8 cellular contexts compared by ENCODE assay signal in genomic region chr4:143336828-143337599, GRCh38. TPM values are rescaled to one million over a fixed set of nuclear protein-coding genes. Genes with fewer than 3 reads are reported as not detected.
A peak's percentile ranks its signal among the peaks of the same experiment; 100 is the strongest.
DNase-seq lines count a peak whose midpoint lies in the region; ATAC-seq and TF ChIP-seq lines count a peak whose summit lies in the region.

Gene GAB1 (plus strand): TSS chr4:143336876. CDS start chr4:143337189, 313 bp downstream.

- H3K36me3 ChIP-seq in osteoblast (ENCODE audit: insufficient read depth, low read length) = no peaks in the 10 kb centered on the region

- no peak for TF ChIP-seq CTCF in osteoblast (IDR thresholded peaks at IDR 0.05; ENCODE audit: extremely low read depth, low read depth, low read length)

- ATAC-seq in GM18858 (IDR thresholded peaks at IDR 0.05; ENCODE audit: unreplicated experiment) = peak; percentile 63
- peak; percentile 73 for ATAC-seq in HG02973 (IDR thresholded peaks at IDR 0.05; ENCODE audit: unreplicated experiment)
- peak; percentile 62 to 78 for ATAC-seq in activated naive CD4-positive, alpha-beta T cell treated with anti-CD3 and anti-CD28 coated beads, Interleukin-2, amount 50 U/mL, for 72 hours

- peak within 1 kb of the TSS; percentile 67 for H3K27ac ChIP-seq in osteoblast (ENCODE audit: low read depth, low read length)

- peak within 1 kb of the TSS; percentile 95 for H2AFZ ChIP-seq in osteoblast (ENCODE audit: low read length)

- H3K4me3 ChIP-seq in osteoblast (ENCODE audit: insufficient read depth, low read length) = peak within 1 kb of the TSS; percentile 91

- peaks cover 39% of the 10 kb centered on the region for H3K79me2 ChIP-seq in osteoblast (ENCODE audit: insufficient read depth, low read length)

- intact Hi-C loops in head of caudate nucleus (cut with DNase I) = loop anchor here (5.0 to 10.0 kb wide), 6 partner anchors 40 to 178 kb away; partner anchors contain the start of gene SMARCA5

- H3K27ac Mint-ChIP-seq in activated naive CD4-positive, alpha-beta T cell treated with anti-CD3 and anti-CD28 coated beads, Interleukin-2, amount 50 U/mL, for 72 hours = no peak within 1 kb of the TSS

- H3K9me3 ChIP-seq in osteoblast (ENCODE audit: low read depth, low read length) = no peaks in the 10 kb centered on the region

- H3K4me1 ChIP-seq in osteoblast (ENCODE audit: insufficient read depth, low read length) = peaks cover 5% of the 10 kb centered on the region

- DNase-seq in CMK (ENCODE audit: low read depth) = peak; percentile 30
- peak; percentile 59 for DNase-seq in NCI-H510A (lab: John Stamatoyannopoulos, UW)
- DNase-seq in activated naive CD4-positive, alpha-beta T cell treated with anti-CD3 and anti-CD28 coated beads, Interleukin-2, amount 50 U/mL, for 72 hours (ENCODE audit: low spot score in 2 of 2) = peak in 1 of 2 donors; percentile 45
- peak in 41 of 42 donors; percentile 14 to 91 (median 82) for DNase-seq in head of caudate nucleus
- peak; percentile 85 for DNase-seq in osteoblast (ENCODE audit: insufficient read length, low spot score, missing footprints)
- no peak for DNase-seq in NCI-H1436 treated with DMSO at 0.1 percent for 48 hours (lab: John Stamatoyannopoulos, UW)

- H3K27me3 ChIP-seq in osteoblast (ENCODE audit: insufficient read depth, low read length) = no peaks in the 10 kb centered on the region

- peak within 1 kb of the TSS; percentile 88 for H3K4me2 ChIP-seq in osteoblast (ENCODE audit: insufficient read depth, low read length)

- no peaks in the 10 kb centered on the region for H3K9me3 Mint-ChIP-seq in activated naive CD4-positive, alpha-beta T cell treated with anti-CD3 and anti-CD28 coated beads, Interleukin-2, amount 50 U/mL, for 72 hours

- H4K20me1 ChIP-seq in osteoblast (ENCODE audit: insufficient read depth, low read length) = peaks cover 8% of the 10 kb centered on the region

- H3K36me3 Mint-ChIP-seq in activated naive CD4-positive, alpha-beta T cell treated with anti-CD3 and anti-CD28 coated beads, Interleukin-2, amount 50 U/mL, for 72 hours = peaks cover 0 to 18% of the 10 kb centered on the region in 2 donors

RNA-seq across cellular contexts. Expression of gene GAB1, which starts in this region (rescaled TPM):
- total RNA-seq in activated naive CD4-positive, alpha-beta T cell treated with anti-CD3 and anti-CD28 coated beads, Interleukin-2, amount 50 U/mL, for 72 hours = 1 to 10 TPM in 1 of 2 donors, not detected in 1; 3.2 TPM
- total RNA-seq in osteoblast = 20.6 and 23.3 TPM in 2 replicates
